ENCODE assay signal across 8 cellular contexts in the genomic region with DNA sequence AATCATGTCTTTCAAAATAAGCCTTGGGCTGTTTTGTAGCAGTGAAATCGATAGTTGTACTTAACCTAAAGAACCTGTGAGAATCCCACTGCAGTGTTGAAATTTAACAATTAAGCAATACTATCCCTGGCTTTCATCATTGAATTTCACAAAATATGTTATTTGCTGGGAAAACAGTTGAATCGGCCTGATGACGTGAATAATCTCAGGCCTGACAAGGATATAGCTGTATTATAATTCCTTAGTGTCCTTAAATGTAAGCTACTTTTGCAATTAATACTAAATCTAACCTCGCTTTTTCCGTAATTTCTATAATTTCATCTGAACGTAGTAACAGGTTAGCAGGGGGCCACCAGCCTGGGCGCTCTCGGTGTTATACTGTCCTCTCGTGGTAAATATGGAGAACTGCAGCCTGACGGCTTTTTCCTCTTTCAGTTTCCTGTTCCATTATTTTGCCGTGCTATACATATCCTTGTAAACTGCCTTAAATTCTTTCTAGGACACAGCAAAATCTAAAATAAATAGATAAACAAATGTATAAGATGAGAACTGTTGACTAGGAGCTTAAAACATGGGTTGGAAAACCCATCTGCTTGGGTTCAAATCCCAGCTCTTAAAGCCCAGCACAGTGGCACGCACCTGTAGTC. TPM values are rescaled to one million over a fixed set of nuclear protein-coding genes. Genes with fewer than 3 reads are reported as not detected.
DNase-seq lines count a peak whose midpoint lies in the region; ATAC-seq and TF ChIP-seq lines count a peak whose summit lies in the region.

No MANE protein-coding gene starts in this region.

- peak overlapping the region in 7 of 11 experiments; percentile 9 to 69 (median 40); a peak in 12 of 22 replicates for H3K4me2 ChIP-seq in BLaER1 treated with 17β-estradiol and CSF1 and Interleukin-3, amounts not matched to agents 10 nM and 100 nM
- H3K4me2 ChIP-seq in PC-3 (ENCODE audit: low read length): peak overlapping the region; percentile 65
- H3K4me2 ChIP-seq in fibroblast of lung (ENCODE audit: extremely low read depth, insufficient read depth, low read length): peak overlapping the region; percentile 51
- no peak overlapping the region for H3K4me2 ChIP-seq in neural progenitor cell

- POLR2A ChIA-PET in PC-3 (lab: Charles Lee; ENCODE audit: unreplicated experiment): no interaction called here

- H3K27ac Mint-ChIP-seq in neural progenitor cell: no peak overlapping the region

- DNase-seq in GM19238 (ENCODE audit: insufficient read length, low spot score): peak; percentile 34
- peak; percentile 68 for DNase-seq in PC-3
- peak; percentile 51 to 68 for DNase-seq in activated T-cell treated with anti-CD3 and anti-CD28 coated beads, Interleukin-2, amount 50 U/mL, for 48 hours
- peak; percentile 27 to 83 for DNase-seq in fibroblast of lung (ENCODE audit: low read depth in 2 of 2)
- DNase-seq in neural progenitor cell (ENCODE audit: low spot score): peak; percentile 54
- DNase-seq in tibial nerve (ENCODE audit: low spot score in 2 of 2): peak; percentile 38 to 75

- H2AFZ ChIP-seq in PC-3 (ENCODE audit: low read length): peak overlapping the region; percentile 67
- no peak overlapping the region for H2AFZ ChIP-seq in fibroblast of lung (ENCODE audit: low read length)
- no peak overlapping the region for H2AFZ ChIP-seq in neural progenitor cell (replicated peaks)

- no peaks in the 10 kb centered on the region for H3K36me3 Mint-ChIP-seq in neural progenitor cell

- no peak overlapping the region for H3K27ac ChIP-seq in BLaER1 treated with 17β-estradiol and CSF1 and Interleukin-3, amounts not matched to agents 10 nM and 100 nM
- H3K27ac ChIP-seq in PC-3 (ENCODE audit: low read length): no peak overlapping the region
- no peak overlapping the region for H3K27ac ChIP-seq in fibroblast of lung (ENCODE audit: insufficient read depth, low read length)
- H3K27ac ChIP-seq in neural progenitor cell: no peak overlapping the region
- H3K27ac ChIP-seq in tibial nerve: peak overlapping the region in 1 of 4 donors; percentile 10

- no peaks in the 10 kb centered on the region for H3K9me2 ChIP-seq in PC-3 (replicated peaks; ENCODE audit: low read length)

- H3K27me3 ChIP-seq in BLaER1 treated with 17β-estradiol and CSF1 and Interleukin-3, amounts not matched to agents 10 nM and 100 nM: no peaks in the 10 kb centered on the region
- H3K27me3 ChIP-seq in PC-3 (ENCODE audit: low read length): no peaks in the 10 kb centered on the region
- no peaks in the 10 kb centered on the region for H3K27me3 ChIP-seq in fibroblast of lung (ENCODE audit: control insufficient read depth, insufficient read depth, low read length)
- H3K27me3 ChIP-seq in neural progenitor cell: no peaks in the 10 kb centered on the region
- no peaks in the 10 kb centered on the region for H3K27me3 ChIP-seq in tibial nerve

- peaks cover 2% of the 10 kb centered on the region for H3K27me3 Mint-ChIP-seq in neural progenitor cell (ENCODE audit: insufficient read depth, low read depth)

- H3K36me3 ChIP-seq in BLaER1 treated with 17β-estradiol and CSF1 and Interleukin-3, amounts not matched to agents 10 nM and 100 nM: peaks cover 0 to 19% (median 15%) of the 10 kb centered on the region in 11 experiments; a peak in 14 of 22 replicates
- H3K36me3 ChIP-seq in PC-3 (ENCODE audit: low read depth, low read length): no peaks in the 10 kb centered on the region; the same call in 1 of the 2 replicates
- H3K36me3 ChIP-seq in fibroblast of lung (ENCODE audit: control insufficient read depth, insufficient read depth, low read length): no peaks in the 10 kb centered on the region
- H3K36me3 ChIP-seq in neural progenitor cell: no peaks in the 10 kb centered on the region
- no peaks in the 10 kb centered on the region for H3K36me3 ChIP-seq in tibial nerve

- H3K9me3 ChIP-seq in BLaER1 treated with 17β-estradiol and CSF1 and Interleukin-3, amounts not matched to agents 10 nM and 100 nM (replicated peaks in 1 of 11): peaks cover 0 to 7% (median 3%) of the 10 kb centered on the region in 11 experiments; a peak in 6 of 22 replicates
- H3K9me3 ChIP-seq in PC-3 (ENCODE audit: low read length) (no peaks in the 10 kb centered on the region), fibroblast of lung (ENCODE audit: control insufficient read depth, insufficient read depth, low read depth, low read length) (no peaks in the 10 kb centered on the region), neural progenitor cell (ENCODE audit: low read depth) (no peaks in the 10 kb centered on the region), tibial nerve (no peaks in the 10 kb centered on the region)

- H3K79me2 ChIP-seq in PC-3 (ENCODE audit: low read length): no peaks in the 10 kb centered on the region
- H3K79me2 ChIP-seq in fibroblast of lung (ENCODE audit: control insufficient read depth, insufficient read depth, low read length): no peaks in the 10 kb centered on the region
- no peaks in the 10 kb centered on the region for H3K79me2 ChIP-seq in neural progenitor cell (ENCODE audit: low read depth)

- H3K4me3 ChIP-seq in BLaER1 treated with 17β-estradiol and CSF1 and Interleukin-3, amounts not matched to agents 10 nM and 100 nM: no peak overlapping the region
- H3K4me3 ChIP-seq in PC-3 (ENCODE audit: low read length) (peak overlapping the region; percentile 44; the same call in 1 of the 2 replicates), fibroblast of lung (replicated peaks in 1 of 4; ENCODE audit: control extremely low read depth in 1 of 4, insufficient read depth in 1 of 4, low read depth in 3 of 4, low read length in 4 of 4) (peak overlapping the region in 2 of 4 experiments; percentile 23 to 29), neural progenitor cell (no peak overlapping the region), tibial nerve (peak overlapping the region in 2 of 4 donors; percentile 13 to 29)

- peaks cover 4% of the 10 kb centered on the region for H3K9me3 Mint-ChIP-seq in neural progenitor cell

- intact Hi-C loops in PC-3 (cut with micrococcal nuclease): loop anchor here (1.0 to 10.0 kb wide), 7 partner anchors 143 to 775 kb away; no protein-coding TSS in a partner anchor

- no TSS peak for BruUV-seq in PC-3 (replicated peaks; lab: Mats Ljungman, UMichigan)

- no peaks in the 10 kb centered on the region for H4K20me1 ChIP-seq in BLaER1 treated with 17β-estradiol and CSF1 and Interleukin-3, amounts not matched to agents 10 nM and 100 nM
- H4K20me1 ChIP-seq in PC-3 (ENCODE audit: low read length) (no peaks in the 10 kb centered on the region), fibroblast of lung (ENCODE audit: control insufficient read depth, extremely low read depth, insufficient read depth, low read length) (no peaks in the 10 kb centered on the region), neural progenitor cell (ENCODE audit: low read depth) (no peaks in the 10 kb centered on the region)

- H3K4me3 Mint-ChIP-seq in neural progenitor cell: no peak overlapping the region

- peak overlapping the region in 1 of 11 experiments; percentile 7; a peak in 2 of 22 replicates for H3K9ac ChIP-seq in BLaER1 treated with 17β-estradiol and CSF1 and Interleukin-3, amounts not matched to agents 10 nM and 100 nM
- H3K9ac ChIP-seq in PC-3 (ENCODE audit: low read length): no peak overlapping the region
- H3K9ac ChIP-seq in fibroblast of lung (ENCODE audit: insufficient read depth, low read length): no peak overlapping the region
- H3K9ac ChIP-seq in neural progenitor cell: no peak overlapping the region

- 18 to 20% methylated on average over 12 of the region's 12 CpGs for WGBS in tibial nerve, 2 donors

- TF ChIP-seq EP300 in tibial nerve (IDR thresholded peaks at IDR 0.05): peak in 1 of 2 donors; percentile 29

- no peaks in the 10 kb centered on the region for H3K4me1 Mint-ChIP-seq in neural progenitor cell

- H3F3A ChIP-seq in PC-3 (ENCODE audit: low read length, unreplicated experiment) (no peaks in the 10 kb centered on the region), neural progenitor cell (ENCODE audit: low read depth) (no peaks in the 10 kb centered on the region)

- CTCF ChIA-PET in PC-3 (lab: Charles Lee): interaction anchor here (0.6 to 0.7 kb wide), 3 partner anchors 11 to 305 kb away, joined by 3 read pairs; no protein-coding TSS in a partner anchor

- TF ChIP-seq CTCF in PC-3 (conservative IDR thresholded peaks at IDR 0.05; ENCODE audit: low read depth, low read length): peak; percentile 97
- TF ChIP-seq CTCF in fibroblast of lung (conservative IDR thresholded peaks at IDR 0.05 in 1 of 2, IDR thresholded peaks at IDR 0.05 in 1 of 2; ENCODE audit: low read depth in 1 of 2, low read length in 2 of 2): peak; percentile 100
- peak; percentile 100 for TF ChIP-seq CTCF in neural progenitor cell (IDR thresholded peaks at IDR 0.05)
- peak; percentile 95 to 100 (median 99) for TF ChIP-seq CTCF in tibial nerve (IDR thresholded peaks at IDR 0.05)

- TF ChIP-seq POLR2A in tibial nerve (IDR thresholded peaks at IDR 0.05): no peak

- ATAC-seq in HG03565 (IDR thresholded peaks at IDR 0.05; ENCODE audit: unreplicated experiment) (peak; percentile 52), PC-3 (peak; percentile 68)

- peaks cover 0 to 52% (median 18%) of the 10 kb centered on the region in 10 experiments; a peak in 17 of 20 replicates for H3K4me1 ChIP-seq in BLaER1 treated with 17β-estradiol and CSF1 and Interleukin-3, amounts not matched to agents 10 nM and 100 nM
- H3K4me1 ChIP-seq in PC-3 (ENCODE audit: insufficient read depth, low read length): no peaks in the 10 kb centered on the region
- peaks cover 4% of the 10 kb centered on the region for H3K4me1 ChIP-seq in fibroblast of lung (ENCODE audit: control insufficient read depth, extremely low read depth, insufficient read depth, low read length)
- H3K4me1 ChIP-seq in neural progenitor cell: no peaks in the 10 kb centered on the region
- H3K4me1 ChIP-seq in tibial nerve: peaks cover 0 to 18% (median 2%) of the 10 kb centered on the region in 4 donors

RNA-seq across cellular contexts. Expression of a gene that starts 24.0 kb away (rescaled TPM):
- 6.2 and 12.4 TPM in 2 replicates for total RNA-seq in PC-3 (2014; rRNA removed)
- 0.26 and 0.83 TPM in 2 replicates for total RNA-seq in fibroblast of lung
- polyA plus RNA-seq in fibroblast of lung: 3.3 and 12.7 TPM in 2 replicates
- polyA plus RNA-seq in fibroblast of lung (2012): 1.7 and 5.2 TPM in 2 replicates
- 20.0 TPM in 1 of 2 replicates, not detected in the other for polyA minus RNA-seq in fibroblast of lung (ENCODE audit: low replicate concordance)
- total RNA-seq in neural progenitor cell (ENCODE audit: low replicate concordance): 6.2 and 12.6 TPM in 2 replicates
- total RNA-seq in tibial nerve: 1 to 10 TPM in 1 of 4 donors, under 1 TPM in 2, not detected in 1; 0.30 to 4.7 (median 0.84) TPM
